In genomic region chr1:155763090-155763815, GRCh38 we compare ENCODE assay signal across 8 cellular contexts.
DNase-seq lines count a peak whose midpoint lies in the region; ATAC-seq and TF ChIP-seq lines count a peak whose summit lies in the region.
"Not testable (repeated sequence)": the region's sequence is repeated elsewhere in the genome, so short reads cannot be mapped to it uniquely, and the experiment has no call there.

No MANE protein-coding gene starts in this region.

- peak; percentile 81 for ATAC-seq in lung (ENCODE audit: insufficient read depth, low FRiP score)

- DNase-seq in A172 (ENCODE audit: low spot score), result peak; percentile 97
- DNase-seq in EL, result peak; percentile 94
- peak; percentile 13 to 36 for DNase-seq in Kasumi-1 (lab: John Stamatoyannopoulos, UW)
- peak; percentile 85 for DNase-seq in RPMI7951 (ENCODE audit: low read depth)
- DNase-seq in astrocyte of the hippocampus (ENCODE audit: low read depth, low spot score), result peak; percentile 89
- DNase-seq in fibroblast of villous mesenchyme (ENCODE audit: low read depth), result peak; percentile 75
- DNase-seq in lung (ENCODE audit: low spot score), result peak; percentile 68
- peak; percentile 35 for DNase-seq in retinal pigment epithelial cell (ENCODE audit: low read depth)

- not testable (repeated sequence) for H3K9me3 ChIP-seq in lung (ENCODE audit: control insufficient read depth in 2 of 2, insufficient read depth in 1 of 2, low read length in 1 of 2)

- H3K4me1 ChIP-seq in lung (ENCODE audit: control insufficient read depth in 2 of 2, insufficient read depth in 2 of 2, low read length in 2 of 2), result not testable (repeated sequence)

- not testable (repeated sequence) for H3K27ac ChIP-seq in lung (ENCODE audit: low read depth in 1 of 2, low read length in 1 of 2)

- 65 to 73% methylated on average over 6 of the region's 6 CpGs for WGBS in lung, 2 donors

- TF ChIP-seq CTCF in fibroblast of villous mesenchyme (IDR thresholded peaks at IDR 0.05; ENCODE audit: insufficient read depth, low read depth, low read length); lung (IDR thresholded peaks at IDR 0.05; ENCODE audit: control extremely low read depth, extremely low read depth); retinal pigment epithelial cell (conservative IDR thresholded peaks at IDR 0.05; ENCODE audit: low read depth, low read length): not testable (repeated sequence)

- not testable (repeated sequence) for H3K27me3 ChIP-seq in lung (ENCODE audit: control insufficient read depth, insufficient read depth)

- not testable (repeated sequence) for H3K4me3 ChIP-seq in fibroblast of villous mesenchyme (ENCODE audit: low read depth, low read length); lung; retinal pigment epithelial cell (ENCODE audit: low read length)

- H3K36me3 ChIP-seq in lung (ENCODE audit: control insufficient read depth in 2 of 2, insufficient read depth in 2 of 2, low read length in 2 of 2), result peaks cover 30 to 44% of the 10 kb centered on the region in 2 donors

Comparison
In these comparisons a context has a peak if more than half of its experiments do, and no peak if none do; other contexts are left out.
1. DNase-seq: peak in every context shown above with its lines; median percentile 97 in A172; 94 in EL; 89 in astrocyte of the hippocampus; 85 in RPMI7951; 75 in fibroblast of villous mesenchyme; 68 in lung; 35 in retinal pigment epithelial cell; 24 in Kasumi-1.